Comparison of ENCODE assay signal across 1 cellular context in genomic region chr7:105012503-105013282, GRCh38.
TF ChIP-seq lines count a peak whose summit lies in the region.

No MANE protein-coding gene starts in this region.

TF ChIP-seq in K562, 482 proteins besides CTCF, POLR2A, EP300 and RAD21 (continued from another document and continues in another):
- TF ChIP-seq ETV1 (tag; conservative IDR thresholded peaks at IDR 0.05; ENCODE audit: low read depth) (peak; percentile 93), PRMT5 (CRISPR knock-in tag; IDR thresholded peaks at IDR 0.05) (no peak), KLF1 (tag; IDR thresholded peaks at IDR 0.05) (peak; percentile 85), TSHZ1 (CRISPR knock-in tag; IDR thresholded peaks at IDR 0.05) (0 out of 2 replicates have a peak, but pooled peaks have one; percentile 31), MIER1 (IDR thresholded peaks at IDR 0.05; ENCODE audit: low read depth) (0 out of 2 replicates have a peak, but pooled peaks have one; percentile 21), NFATC3 (IDR thresholded peaks at IDR 0.05) (no peak), ELF1 (tag; IDR thresholded peaks at IDR 0.05) (no peak), ZNF174 (CRISPR knock-in tag; IDR thresholded peaks at IDR 0.05) (peak; percentile 31; the same call in 1 of the 2 replicates), ZBTB11 (CRISPR knock-in tag; IDR thresholded peaks at IDR 0.05) (no peak), PTTG1 (tag; IDR thresholded peaks at IDR 0.05; ENCODE audit: low read depth) (no peak), TCF7 (IDR thresholded peaks at IDR 0.05; ENCODE audit: borderline replicate concordance) (peak; percentile 81; the same call in 1 of the 2 replicates), ZMIZ1 (IDR thresholded peaks at IDR 0.05; ENCODE audit: low read depth in 2 of 2, low read length in 2 of 2) (peak in 1 of 2 experiments; percentile 84; a peak in 2 of 4 replicates), NONO (IDR thresholded peaks at IDR 0.05; ENCODE audit: low read depth in 2 of 2, low read length in 1 of 2) (peak in 1 of 2 experiments; percentile 54; a peak in 1 of 4 replicates), USF2 (CRISPR knock-in tag; IDR thresholded peaks at IDR 0.05) (peak; percentile 97), SMC3 (conservative IDR thresholded peaks at IDR 0.05; ENCODE audit: insufficient read depth, low read depth, low read length) (peak; percentile 31; the same call in 1 of the 2 replicates), SIRT6 (IDR thresholded peaks at IDR 0.05; ENCODE audit: low read depth, low read length) (no peak), TRIM28 (IDR thresholded peaks at IDR 0.05) (peak; percentile 44; the same call in 1 of the 2 replicates), ETV6 (IDR thresholded peaks at IDR 0.05; ENCODE audit: borderline replicate concordance in 1 of 2, low read depth in 2 of 2, low read length in 1 of 2) (peak; percentile 63 to 83; a peak in 2 of 4 replicates), ETV6 (CRISPR knock-in tag; IDR thresholded peaks at IDR 0.05; ENCODE audit: borderline replicate concordance) (no peak), CTBP1 (IDR thresholded peaks at IDR 0.05; ENCODE audit: borderline replicate concordance) (peak; percentile 92), EWSR1 (IDR thresholded peaks at IDR 0.05; ENCODE audit: borderline replicate concordance, low read depth, partially characterized antibody) (no peak), BCLAF1 (IDR thresholded peaks at IDR 0.05; ENCODE audit: borderline replicate concordance in 1 of 2, control insufficient read depth in 1 of 2, low read depth in 2 of 2, low read length in 1 of 2) (peak in 1 of 2 experiments; percentile 92; a peak in 2 of 4 replicates), CBFA2T3 (IDR thresholded peaks at IDR 0.05) (peak; percentile 94), ZNF311 (CRISPR knock-in tag; IDR thresholded peaks at IDR 0.05) (no peak), HOMEZ (CRISPR knock-in tag; IDR thresholded peaks at IDR 0.05) (no peak), U2AF2 (optimal IDR thresholded peaks at IDR 0.05; ENCODE audit: low read depth, low read length) (no peak), SMARCE1 (IDR thresholded peaks at IDR 0.05) (peak; percentile 93), ZNF274 (IDR thresholded peaks at IDR 0.05; ENCODE audit: borderline replicate concordance, low read depth, low read length) (peak; percentile 55; the same call in 1 of the 2 replicates), IRF2 (CRISPR knock-in tag; IDR thresholded peaks at IDR 0.05) (no peak), NFRKB (IDR thresholded peaks at IDR 0.05; ENCODE audit: low read depth) (peak; percentile 99), E2F6 (IDR thresholded peaks at IDR 0.05; ENCODE audit: borderline replicate concordance in 1 of 2, extremely low read depth in 1 of 2, insufficient read depth in 1 of 2, insufficient read length in 1 of 2, low read depth in 1 of 2, low read length in 1 of 2, poor library complexity in 1 of 2, severe bottlenecking in 1 of 2) (peak; percentile 86 to 88), MTF1 (CRISPR knock-in tag; IDR thresholded peaks at IDR 0.05; ENCODE audit: borderline replicate concordance) (no peak), FOXM1 (IDR thresholded peaks at IDR 0.05; ENCODE audit: low read depth) (no peak), FOXM1 (CRISPR knock-in tag; IDR thresholded peaks at IDR 0.05; ENCODE audit: low read depth) (peak; percentile 88; the same call in 1 of the 2 replicates), ZNF316 (IDR thresholded peaks at IDR 0.05) (peak; percentile 65), NFYB (IDR thresholded peaks at IDR 0.05; ENCODE audit: extremely low read depth, insufficient read length) (peak; percentile 94), MECOM (CRISPR knock-in tag; IDR thresholded peaks at IDR 0.05) (no peak), HIVEP1 (CRISPR knock-in tag; IDR thresholded peaks at IDR 0.05) (peak; percentile 98), DIDO1 (tag; IDR thresholded peaks at IDR 0.05; ENCODE audit: low read depth) (0 out of 2 replicates have a peak, but pooled peaks have one; percentile 47), NFE2L1 (tag; IDR thresholded peaks at IDR 0.05; ENCODE audit: borderline replicate concordance, low read depth) (no peak), ZNF121 (CRISPR knock-in tag; conservative IDR thresholded peaks at IDR 0.05) (no peak), SMARCA4 (IDR thresholded peaks at IDR 0.05) (peak; percentile 89), SIN3A (IDR thresholded peaks at IDR 0.05; ENCODE audit: borderline replicate concordance in 2 of 2, control insufficient read depth in 1 of 2, low read depth in 2 of 2, low read length in 2 of 2) (peak; percentile 97 to 99), TCFL5 (CRISPR knock-in tag; conservative IDR thresholded peaks at IDR 0.05) (no peak), ZNF175 (CRISPR knock-in tag; IDR thresholded peaks at IDR 0.05; ENCODE audit: low read depth) (no peak; the same call in 1 of the 2 replicates), CXXC5 (CRISPR knock-in tag; IDR thresholded peaks at IDR 0.05) (peak; percentile 99), KDM4B (IDR thresholded peaks at IDR 0.05; ENCODE audit: borderline replicate concordance in 2 of 2, low read depth in 1 of 2) (peak in 1 of 2 experiments; percentile 99; a peak in 2 of 4 replicates), NR2C2 (CRISPR knock-in tag; IDR thresholded peaks at IDR 0.05) (no peak), NR2C2 (tag; IDR thresholded peaks at IDR 0.05) (no peak; the same call in none of the 2 replicates), ZNF324 (CRISPR knock-in tag; IDR thresholded peaks at IDR 0.05) (0 out of 2 replicates have a peak, but pooled peaks have one; percentile 31), KAT2B (IDR thresholded peaks at IDR 0.05; ENCODE audit: low read depth, low read length) (no peak)
